In the genomic region with DNA sequence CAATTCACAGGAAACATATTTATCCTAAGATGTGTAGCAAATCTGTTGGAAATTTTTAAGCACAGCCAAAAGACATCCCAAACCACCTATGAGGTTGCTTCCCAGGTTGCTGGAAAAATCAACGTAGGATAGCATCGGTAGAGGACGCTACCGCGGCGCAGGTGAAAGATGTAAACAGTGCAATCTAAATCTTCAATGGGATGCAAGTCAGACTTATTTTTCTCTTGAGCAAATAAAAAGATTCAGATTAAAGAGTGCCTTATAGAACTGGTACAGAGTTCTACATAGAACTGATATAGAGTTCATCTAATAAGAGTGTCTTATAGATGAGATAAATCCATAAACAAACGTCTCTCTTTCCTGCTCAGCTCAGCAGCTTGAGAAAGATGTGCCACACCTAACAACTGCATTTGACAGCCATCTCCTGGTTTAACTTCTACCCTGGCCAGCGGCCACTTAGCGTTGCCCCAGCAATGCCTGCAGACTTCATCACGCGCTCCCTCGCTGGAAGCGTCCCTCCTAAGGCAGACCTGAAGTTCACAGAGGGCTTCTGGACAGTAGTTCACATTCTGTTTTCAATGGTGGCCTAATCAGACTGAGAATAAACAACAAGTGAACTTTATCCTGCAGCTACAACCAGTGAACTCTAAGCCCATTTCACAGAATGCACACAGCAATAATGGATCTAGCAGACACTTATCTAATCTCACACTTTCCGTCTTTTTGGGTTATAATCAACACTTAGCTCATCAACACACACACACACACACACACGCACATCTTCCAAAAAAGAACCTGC, we compare ENCODE assay signal across 1 cellular context.
TF ChIP-seq lines count a peak whose summit lies in the region.

No MANE protein-coding gene starts in this region.

TF ChIP-seq in GM12878, 131 proteins besides CTCF, POLR2A, EP300 and RAD21 (continued from another document):
- 0 out of 2 replicates have a peak, but pooled peaks have one; percentile 12 for TF ChIP-seq ZBTB40 (IDR thresholded peaks at IDR 0.05; ENCODE audit: borderline replicate concordance)
- 0 out of 2 replicates have a peak, but pooled peaks have one; percentile 12 for TF ChIP-seq ZBTB33 (IDR thresholded peaks at IDR 0.05)
- TF ChIP-seq GABPA (IDR thresholded peaks at IDR 0.05; ENCODE audit: low read depth), result no peak
- TF ChIP-seq SMARCA5 (IDR thresholded peaks at IDR 0.05), result 0 out of 2 replicates have a peak, but pooled peaks have one; percentile 41
- 0 out of 2 replicates have a peak, but pooled peaks have one; percentile 49 for TF ChIP-seq ZNF592 (IDR thresholded peaks at IDR 0.05)
- no peak for TF ChIP-seq ZBED1 (IDR thresholded peaks at IDR 0.05; ENCODE audit: borderline replicate concordance)
- 0 out of 2 replicates have a peak, but pooled peaks have one; percentile 29 for TF ChIP-seq HDGF (IDR thresholded peaks at IDR 0.05)
- TF ChIP-seq BHLHE40 (IDR thresholded peaks at IDR 0.05; ENCODE audit: borderline replicate concordance in 1 of 2, low read depth in 2 of 2, low read length in 1 of 2), result no peak
TF ChIP-seq in GM12878: peak in this region for 5.
